In genomic region chr12:47949441-47950341, GRCh38 we compare ENCODE assay signal across 8 cellular contexts. TPM values are rescaled to one million over a fixed set of nuclear protein-coding genes. Genes with fewer than 3 reads are reported as not detected.
A peak's percentile ranks its signal among the peaks of the same experiment; 100 is the strongest.
DNase-seq lines count a peak whose midpoint lies in the region; ATAC-seq, FAIRE-seq and TF ChIP-seq lines count a peak whose summit lies in the region.

No MANE protein-coding gene starts in this region.

- TF ChIP-seq POLR2A in A549 (IDR thresholded peaks at IDR 0.05; ENCODE audit: low read length) (no peak), adrenal gland (IDR thresholded peaks at IDR 0.05) (no peak)

- FAIRE-seq in A549 (lab: Jason Lieb, UNC): no peak

- 47% methylated on average over 32 of the region's 32 CpGs for WGBS in A549 (ENCODE audit: missing lambda C conversion rate)
- WGBS in adrenal gland, 4 donors: 55 to 58% (median 57%) methylated on average over 32 of the region's 32 CpGs
- 56% methylated on average over 32 of the region's 32 CpGs for WGBS in heart right ventricle, 2 donors

- H3K36me3 ChIP-seq in adrenal gland (replicated peaks in 1 of 2) (no peaks in the 10 kb centered on the region), heart right ventricle (no peaks in the 10 kb centered on the region)

- H3K9me3 ChIP-seq in A549: no peaks in the 10 kb centered on the region
- H3K9me3 ChIP-seq in adrenal gland (replicated peaks in 1 of 3): no peaks in the 10 kb centered on the region
- no peaks in the 10 kb centered on the region for H3K9me3 ChIP-seq in heart right ventricle

- H3K4me3 ChIP-seq in A549: no peak overlapping the region
- no peak overlapping the region for H3K4me3 ChIP-seq in GM12875 (ENCODE audit: low read depth, low read length)
- H3K4me3 ChIP-seq in adrenal gland: no peak overlapping the region
- H3K4me3 ChIP-seq in heart right ventricle: no peak overlapping the region

- DNase-seq in A549 (ENCODE audit: low read depth in 1 of 2, low spot score in 1 of 2) (peak; percentile 88 to 90), NAMALWA (ENCODE audit: low spot score) (peak; percentile 61), SK-N-DZ (ENCODE audit: low spot score) (peak; percentile 68), adrenal gland (peak; percentile 82 to 90 (median 86)), heart right ventricle (peak; percentile 63 to 79), pulmonary artery endothelial cell (ENCODE audit: low read depth, low spot score) (peak; percentile 11)

- POLR2A ChIA-PET in A549 (lab: Yijun Ruan, JAX): interaction anchor here (1.5 kb wide), 1 partner anchor 44 kb away, joined by 10 read pairs; the partner anchor contains the start of gene VDR

- H3K27ac ChIP-seq in A549 (peak overlapping the region in 1 of 2 experiments; percentile 36; a peak in 2 of 6 replicates), adrenal gland (no peak overlapping the region), heart right ventricle (no peak overlapping the region)

- CTCF ChIA-PET in A549 (lab: Yijun Ruan, JAX): interaction anchor here (0.6 to 6.1 kb wide), 59 partner anchors 9 to 424 kb away, joined by 3 to 48 read pairs (median 5); partner anchors contain the start of genes CCDC184, TMEM106C and VDR

- intact Hi-C loops in adrenal gland (cut with DNase I): loop anchor here (5.0 to 10.0 kb wide), 4 partner anchors 42 to 235 kb away; no protein-coding TSS in a partner anchor
- intact Hi-C loops in heart right ventricle (cut with DNase I): loop anchor here in 8 of 10 donors (2.0 to 10.0 kb wide), 7 partner anchors 42 to 235 kb away; partner anchors contain the start of gene VDR (in 2 of the 8)

- peak; percentile 86 for TF ChIP-seq CTCF in A549 (IDR thresholded peaks at IDR 0.05)
- peak; percentile 95 for TF ChIP-seq CTCF in GM12875 (IDR thresholded peaks at IDR 0.05; ENCODE audit: borderline replicate concordance, insufficient read depth, low read depth, low read length)
- peak; percentile 81 to 92 (median 88) for TF ChIP-seq CTCF in adrenal gland (IDR thresholded peaks at IDR 0.05)
- peak; percentile 74 to 90 (median 86) for TF ChIP-seq CTCF in heart right ventricle (IDR thresholded peaks at IDR 0.05)

- peak; percentile 88 to 98 for ATAC-seq in A549
- peak; percentile 80 to 93 (median 88) for ATAC-seq in heart right ventricle
- no peak for ATAC-seq in HG03520 (IDR thresholded peaks at IDR 0.05; ENCODE audit: unreplicated experiment)

- TF ChIP-seq RAD21 in A549 (conservative IDR thresholded peaks at IDR 0.05 in 1 of 2, IDR thresholded peaks at IDR 0.05 in 1 of 2): peak; percentile 79 to 84

- H3K4me1 ChIP-seq in A549 (peaks cover 19% of the 10 kb centered on the region), adrenal gland (replicated peaks in 1 of 2) (no peaks in the 10 kb centered on the region), heart right ventricle (peaks cover 0 to 14% (median 4%) of the 10 kb centered on the region in 9 donors)

- H3K4me2 ChIP-seq in A549: peak overlapping the region; percentile 37; the same call in 2 of the 3 replicates

- TF ChIP-seq EP300 in A549 (IDR thresholded peaks at IDR 0.05): no peak

- no peaks in the 10 kb centered on the region for H3K27me3 ChIP-seq in adrenal gland
- peaks cover 0 to 4% (median 0%) of the 10 kb centered on the region in 7 donors for H3K27me3 ChIP-seq in heart right ventricle

TF ChIP-seq in A549, 52 proteins besides CTCF, POLR2A, EP300 and RAD21:
- TF ChIP-seq SMC3 (IDR thresholded peaks at IDR 0.05): peak; percentile 88
- no peak for TF ChIP-seq ZNF302 (CRISPR knock-in tag; IDR thresholded peaks at IDR 0.05)

RNA-seq across cellular contexts. Expression of gene TMEM106C, which starts 13.7 kb away (rescaled TPM):
- polyA plus RNA-seq in A549 (2011; rRNA removed) (236 and 331 TPM in 2 replicates), A549 (2017; fragmentation: RNase III; extraction: RNeasy Plus Mini Kit Qiagen cat#74134 plus additional on column Dnase treatment) (166 to 178 TPM (median 178 TPM) in 3 replicates), adrenal gland (10 to 100 TPM; 24.6 to 51.6 (median 31.5) TPM), heart right ventricle (10 to 100 TPM; 24.1 to 41.6 TPM)
- 197 and 216 TPM in 2 replicates for polyA plus RNA-seq in A549 (2012; cell fraction: cytosol; rRNA removed)
- 94.1 and 96.0 TPM in 2 replicates for polyA plus RNA-seq in A549 (2012; cell fraction: nucleus; rRNA removed)
- polyA minus RNA-seq in A549 (2011; rRNA and poly(A)+ RNA removed): 197 and 260 TPM in 2 replicates
- polyA plus RNA-seq in SK-N-DZ (2014; cell fraction: cytosol; rRNA removed): 173 and 195 TPM in 2 replicates
- 225 and 276 TPM in 2 replicates for polyA plus RNA-seq in SK-N-DZ (2014; cell fraction: nucleus; rRNA removed)
- total RNA-seq in adrenal gland (100 to 1,000 TPM in 2 of 8 donors, 10 to 100 TPM in 6; 28.8 to 119 (median 56.8) TPM), heart right ventricle (10 to 100 TPM; 22.3 to 61.8 (median 40.0) TPM), pulmonary artery endothelial cell (85.5 and 177 TPM in 2 replicates)

RNA-seq across cellular contexts. Expression of gene VDR, which starts 44.9 kb away (rescaled TPM):
- polyA plus RNA-seq in A549 (2011; rRNA removed) (2.1 and 2.2 TPM in 2 replicates), A549 (2017; fragmentation: RNase III; extraction: RNeasy Plus Mini Kit Qiagen cat#74134 plus additional on column Dnase treatment) (1.9 to 2.0 TPM (median 1.9 TPM) in 3 replicates), adrenal gland (10 to 100 TPM in 2 of 3 donors, 1 to 10 TPM in 1; 7.5 to 64.7 (median 15.8) TPM), heart right ventricle (under 1 TPM; 0.29 to 0.87 TPM)
- polyA plus RNA-seq in A549 (2012; cell fraction: cytosol; rRNA removed): 1.9 and 2.5 TPM in 2 replicates
- 2.3 and 3.3 TPM in 2 replicates for polyA plus RNA-seq in A549 (2012; cell fraction: nucleus; rRNA removed)
- 2.6 and 2.8 TPM in 2 replicates for polyA minus RNA-seq in A549 (2011; rRNA and poly(A)+ RNA removed)
- not detected in 2 replicates for polyA plus RNA-seq in SK-N-DZ (2014; cell fraction: cytosol; rRNA removed)
- not detected in 2 replicates for polyA plus RNA-seq in SK-N-DZ (2014; cell fraction: nucleus; rRNA removed)
- total RNA-seq in adrenal gland (10 to 100 TPM in 7 of 8 donors, 1 to 10 TPM in 1; 6.9 to 80.1 (median 19.7) TPM), heart right ventricle (1 to 10 TPM in 1 of 10 donors, under 1 TPM in 9; 0.08 to 3.0 (median 0.31) TPM), pulmonary artery endothelial cell (0.26 and 0.67 TPM in 2 replicates)

RNA-seq across cellular contexts. Expression of gene COL2A1, which starts 54.6 kb away (rescaled TPM):
- polyA plus RNA-seq in A549 (2011; rRNA removed) (0.01 TPM in 1 of 2 replicates, not detected in the other), A549 (2017; fragmentation: RNase III; extraction: RNeasy Plus Mini Kit Qiagen cat#74134 plus additional on column Dnase treatment) (not detected in 3 replicates), adrenal gland (under 1 TPM; 0.07 to 0.20 (median 0.16) TPM), heart right ventricle (under 1 TPM; 0.03 to 0.07 TPM)
- not detected in 2 replicates for polyA plus RNA-seq in A549 (2012; cell fraction: cytosol; rRNA removed)
- polyA plus RNA-seq in A549 (2012; cell fraction: nucleus; rRNA removed): 0.05 and 0.16 TPM in 2 replicates
- not detected in 2 replicates for polyA minus RNA-seq in A549 (2011; rRNA and poly(A)+ RNA removed)
- 6.6 and 9.9 TPM in 2 replicates for polyA plus RNA-seq in SK-N-DZ (2014; cell fraction: cytosol; rRNA removed)
- polyA plus RNA-seq in SK-N-DZ (2014; cell fraction: nucleus; rRNA removed): 55.9 and 74.4 TPM in 2 replicates
- total RNA-seq in adrenal gland (under 1 TPM in 5 of 8 donors, not detected in 3; 0.14 to 0.63 (median 0.26) TPM), heart right ventricle (under 1 TPM in 1 of 10 donors, not detected in 9; 0.17 TPM), pulmonary artery endothelial cell (not detected in 2 replicates)

Comparison
In these comparisons a context has a peak if more than half of its experiments do, and no peak if none do; other contexts are left out.
1. DNase-seq: peak in every context shown above with its lines; median percentile 89 in A549; 86 in adrenal gland; 71 in heart right ventricle; 68 in SK-N-DZ; 61 in NAMALWA; 11 in pulmonary artery endothelial cell.